In genomic region chr10:3852147-3852904, GRCh38 we compare ENCODE assay signal across 1 cellular context.
TF ChIP-seq lines count a peak whose summit lies in the region.

No MANE protein-coding gene starts in this region.

TF ChIP-seq in HEK293, 187 proteins besides CTCF, POLR2A, EP300 and RAD21 (continued from another document and continues in another):
- TF ChIP-seq ZBTB11 (tag by site-specific recombination; conservative IDR thresholded peaks at IDR 0.05; ENCODE audit: low read depth) (no peak), ZNF548 (tag by site-specific recombination; IDR thresholded peaks at IDR 0.05) (no peak), ZNF146 (tag by site-specific recombination; IDR thresholded peaks at IDR 0.05) (no peak), ZNF626 (tag by site-specific recombination; IDR thresholded peaks at IDR 0.05) (no peak), TCF7L2 (IDR thresholded peaks at IDR 0.05; ENCODE audit: borderline replicate concordance, low read depth, low read length) (peak; percentile 87), ZNF133 (tag by site-specific recombination; IDR thresholded peaks at IDR 0.05) (no peak), ZSCAN23 (tag by site-specific recombination; IDR thresholded peaks at IDR 0.05) (0 out of 2 replicates have a peak, but pooled peaks have one; percentile 12), ZNF362 (tag by site-specific recombination; IDR thresholded peaks at IDR 0.05) (0 out of 2 replicates have a peak, but pooled peaks have one; percentile 2), ZFP37 (tag by site-specific recombination; IDR thresholded peaks at IDR 0.05) (no peak; the same call in 1 of the 2 replicates), FEZF1 (tag by site-specific recombination; IDR thresholded peaks at IDR 0.05) (peak; percentile 76), ZNF366 (tag by site-specific recombination; conservative IDR thresholded peaks at IDR 0.05) (peak; percentile 97), ZNF184 (tag by site-specific recombination; IDR thresholded peaks at IDR 0.05) (peak; percentile 74; the same call in 1 of the 2 replicates), HIC1 (tag by site-specific recombination; IDR thresholded peaks at IDR 0.05) (peak; percentile 98), ZNF449 (tag by site-specific recombination; IDR thresholded peaks at IDR 0.05) (peak; percentile 13; the same call in 1 of the 2 replicates), ZNF701 (tag by site-specific recombination; IDR thresholded peaks at IDR 0.05) (no peak), ZNF610 (tag by site-specific recombination; IDR thresholded peaks at IDR 0.05; ENCODE audit: borderline replicate concordance) (no peak), ZNF157 (tag by site-specific recombination; IDR thresholded peaks at IDR 0.05) (no peak), ZNF658 (tag by site-specific recombination; IDR thresholded peaks at IDR 0.05) (no peak), ZNF169 (tag by site-specific recombination; IDR thresholded peaks at IDR 0.05) (no peak), GLIS1 (tag by site-specific recombination; IDR thresholded peaks at IDR 0.05) (no peak), MYNN (tag by site-specific recombination; IDR thresholded peaks at IDR 0.05; ENCODE audit: borderline replicate concordance) (no peak), KLF8 (tag by site-specific recombination; IDR thresholded peaks at IDR 0.05) (peak; percentile 69), REPIN1 (tag by site-specific recombination; IDR thresholded peaks at IDR 0.05; ENCODE audit: low read depth) (no peak), ZNF785 (tag by site-specific recombination; IDR thresholded peaks at IDR 0.05) (no peak), ELK4 (IDR thresholded peaks at IDR 0.05; ENCODE audit: borderline replicate concordance, low read depth, low read length) (no peak), ZNF280D (tag by site-specific recombination; IDR thresholded peaks at IDR 0.05) (no peak), KLF7 (tag by site-specific recombination; IDR thresholded peaks at IDR 0.05; ENCODE audit: borderline replicate concordance) (no peak), ZNF48 (tag by site-specific recombination; IDR thresholded peaks at IDR 0.05) (no peak), ZNF645 (tag by site-specific recombination; IDR thresholded peaks at IDR 0.05) (no peak), ZNF335 (tag by site-specific recombination; conservative IDR thresholded peaks at IDR 0.05) (no peak; the same call in 1 of the 2 replicates), ZNF174 (tag by site-specific recombination; IDR thresholded peaks at IDR 0.05) (no peak), ZNF549 (tag by site-specific recombination; IDR thresholded peaks at IDR 0.05) (no peak), SETDB1 (IDR thresholded peaks at IDR 0.05; ENCODE audit: insufficient read length, low read length) (peak; percentile 11), ZNF391 (tag by site-specific recombination; IDR thresholded peaks at IDR 0.05; ENCODE audit: borderline replicate concordance, low read depth) (peak; percentile 18; the same call in 1 of the 2 replicates), YY1 (tag by site-specific recombination; IDR thresholded peaks at IDR 0.05) (no peak), ZNF248 (tag by site-specific recombination; IDR thresholded peaks at IDR 0.05) (no peak), ZNF18 (tag by site-specific recombination; IDR thresholded peaks at IDR 0.05) (no peak), ZSCAN18 (tag by site-specific recombination; IDR thresholded peaks at IDR 0.05) (no peak), ZNF433 (tag by site-specific recombination; IDR thresholded peaks at IDR 0.05; ENCODE audit: low read depth) (no peak), ZNF223 (tag by site-specific recombination; IDR thresholded peaks at IDR 0.05) (no peak), ZFP41 (tag by site-specific recombination; IDR thresholded peaks at IDR 0.05; ENCODE audit: borderline replicate concordance) (no peak), ZNF324 (tag by site-specific recombination; IDR thresholded peaks at IDR 0.05) (0 out of 2 replicates have a peak, but pooled peaks have one; percentile 21), ZFP69B (tag by site-specific recombination; IDR thresholded peaks at IDR 0.05) (peak; percentile 62; the same call in 1 of the 2 replicates), ZNF530 (tag by site-specific recombination; IDR thresholded peaks at IDR 0.05; ENCODE audit: low read depth) (no peak), ZNF777 (tag by site-specific recombination; IDR thresholded peaks at IDR 0.05; ENCODE audit: borderline replicate concordance) (no peak), GLIS2 (tag by site-specific recombination; IDR thresholded peaks at IDR 0.05) (no peak), ZNF501 (tag by site-specific recombination; IDR thresholded peaks at IDR 0.05) (no peak), ZNF114 (tag by site-specific recombination; IDR thresholded peaks at IDR 0.05) (no peak), ZNF239 (tag by site-specific recombination; IDR thresholded peaks at IDR 0.05) (no peak)
